ENCODE assay signal across 1 cellular context in the genomic region with DNA sequence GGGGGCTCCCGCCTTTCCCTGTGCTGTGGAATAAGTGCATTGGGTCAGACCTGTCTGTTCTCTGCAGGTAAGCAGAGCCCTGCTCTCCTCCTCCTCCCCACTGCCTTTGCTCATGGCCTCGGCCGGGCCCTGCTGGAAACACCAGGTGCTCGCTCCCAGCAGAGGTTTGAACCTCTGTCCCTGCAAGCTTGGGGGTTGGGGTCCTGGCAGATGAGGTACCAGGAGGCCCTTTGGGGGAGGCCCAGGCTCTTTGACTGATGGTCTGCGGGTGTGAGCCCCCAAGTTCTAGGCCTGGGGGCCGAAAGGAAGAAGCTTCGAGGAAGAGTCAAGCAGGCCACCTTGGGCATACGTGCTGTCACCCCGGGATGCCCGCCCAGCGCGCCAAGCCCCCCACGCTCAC.
TF ChIP-seq lines count a peak whose summit lies in the region.

No MANE protein-coding gene starts in this region.

TF ChIP-seq in IMR-90, 13 proteins besides CTCF, POLR2A, EP300 and RAD21:
- TF ChIP-seq BHLHE40 (IDR thresholded peaks at IDR 0.05; ENCODE audit: low read depth, low read length) (no peak), FOS (IDR thresholded peaks at IDR 0.05; ENCODE audit: low read depth, low read length) (no peak), CEBPB (IDR thresholded peaks at IDR 0.05; ENCODE audit: low read depth, low read length) (no peak), RFX5 (IDR thresholded peaks at IDR 0.05; ENCODE audit: low read depth, low read length) (no peak), SMC3 (IDR thresholded peaks at IDR 0.05; ENCODE audit: low read depth, low read length) (no peak), MXI1 (IDR thresholded peaks at IDR 0.05; ENCODE audit: borderline replicate concordance, low read depth, low read length) (no peak), MAFK (IDR thresholded peaks at IDR 0.05; ENCODE audit: low read depth, low read length) (no peak), NFE2L2 (IDR thresholded peaks at IDR 0.05; ENCODE audit: low read depth, low read length) (no peak)
- TF ChIP-seq, protein P1, sequence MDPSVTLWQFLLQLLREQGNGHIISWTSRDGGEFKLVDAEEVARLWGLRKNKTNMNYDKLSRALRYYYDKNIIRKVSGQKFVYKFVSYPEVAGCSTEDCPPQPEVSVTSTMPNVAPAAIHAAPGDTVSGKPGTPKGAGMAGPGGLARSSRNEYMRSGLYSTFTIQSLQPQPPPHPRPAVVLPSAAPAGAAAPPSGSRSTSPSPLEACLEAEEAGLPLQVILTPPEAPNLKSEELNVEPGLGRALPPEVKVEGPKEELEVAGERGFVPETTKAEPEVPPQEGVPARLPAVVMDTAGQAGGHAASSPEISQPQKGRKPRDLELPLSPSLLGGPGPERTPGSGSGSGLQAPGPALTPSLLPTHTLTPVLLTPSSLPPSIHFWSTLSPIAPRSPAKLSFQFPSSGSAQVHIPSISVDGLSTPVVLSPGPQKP (IDR thresholded peaks at IDR 0.05; ENCODE audit: borderline replicate concordance, low read depth, low read length), result no peak
TF ChIP-seq in IMR-90: peak in this region for 0.
